ENCODE assay signal across 1 cellular context in the genomic region with DNA sequence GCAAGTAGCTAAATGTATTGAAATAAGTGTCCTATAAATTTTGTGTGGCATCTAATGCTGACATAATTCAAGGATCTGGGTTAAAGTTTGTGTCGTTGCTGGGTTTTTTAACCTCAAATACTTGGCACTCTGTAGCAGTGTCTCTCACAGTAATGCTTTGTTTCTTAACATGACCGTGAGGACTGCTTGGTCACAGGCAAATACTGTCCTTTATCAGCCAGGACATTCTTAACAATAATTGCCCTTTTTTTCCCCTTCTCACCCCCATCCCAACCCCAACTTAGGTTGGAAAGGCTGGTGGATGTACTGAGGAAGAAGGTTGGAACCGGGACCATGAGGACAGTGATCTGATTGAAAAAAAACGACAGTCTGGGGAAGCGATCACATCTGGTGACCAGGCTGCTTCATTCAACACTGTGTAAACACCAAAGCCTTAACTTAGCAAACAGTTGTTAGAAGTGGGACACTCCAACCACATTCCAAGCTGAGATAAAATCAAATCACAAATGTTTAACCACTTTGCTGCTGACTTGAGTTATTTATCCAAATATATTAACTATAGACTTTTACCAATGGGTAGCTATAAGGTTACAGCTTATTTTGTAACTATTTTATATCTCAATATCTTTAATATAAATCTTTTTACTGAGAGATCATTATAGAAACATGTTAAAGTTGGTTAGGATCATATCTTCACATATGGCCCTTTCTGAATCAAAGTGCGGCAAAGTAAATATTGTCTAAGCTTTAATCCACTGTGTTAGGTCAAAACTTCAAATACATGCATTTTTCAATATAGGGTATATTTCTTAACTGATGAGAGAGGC.
A peak's percentile ranks its signal among the peaks of the same experiment; 100 is the strongest.
TF ChIP-seq lines count a peak whose summit lies in the region.

No MANE protein-coding gene starts in this region.

TF ChIP-seq in HepG2, 621 proteins besides CTCF, POLR2A, EP300 and RAD21 (continued from another document and continues in another):
- TF ChIP-seq ZNF33A (CRISPR knock-in tag; IDR thresholded peaks at IDR 0.05; ENCODE audit: borderline replicate concordance) = no peak; the same call in 1 of the 2 replicates
- TF ChIP-seq KLF16 (CRISPR knock-in tag; IDR thresholded peaks at IDR 0.05) = peak in 1 of 2 experiments; percentile 95; a peak in 2 of 4 replicates
- TF ChIP-seq ZNF484 (CRISPR knock-in tag; IDR thresholded peaks at IDR 0.05; ENCODE audit: borderline replicate concordance, low read depth) = no peak
- TF ChIP-seq, protein P1, sequence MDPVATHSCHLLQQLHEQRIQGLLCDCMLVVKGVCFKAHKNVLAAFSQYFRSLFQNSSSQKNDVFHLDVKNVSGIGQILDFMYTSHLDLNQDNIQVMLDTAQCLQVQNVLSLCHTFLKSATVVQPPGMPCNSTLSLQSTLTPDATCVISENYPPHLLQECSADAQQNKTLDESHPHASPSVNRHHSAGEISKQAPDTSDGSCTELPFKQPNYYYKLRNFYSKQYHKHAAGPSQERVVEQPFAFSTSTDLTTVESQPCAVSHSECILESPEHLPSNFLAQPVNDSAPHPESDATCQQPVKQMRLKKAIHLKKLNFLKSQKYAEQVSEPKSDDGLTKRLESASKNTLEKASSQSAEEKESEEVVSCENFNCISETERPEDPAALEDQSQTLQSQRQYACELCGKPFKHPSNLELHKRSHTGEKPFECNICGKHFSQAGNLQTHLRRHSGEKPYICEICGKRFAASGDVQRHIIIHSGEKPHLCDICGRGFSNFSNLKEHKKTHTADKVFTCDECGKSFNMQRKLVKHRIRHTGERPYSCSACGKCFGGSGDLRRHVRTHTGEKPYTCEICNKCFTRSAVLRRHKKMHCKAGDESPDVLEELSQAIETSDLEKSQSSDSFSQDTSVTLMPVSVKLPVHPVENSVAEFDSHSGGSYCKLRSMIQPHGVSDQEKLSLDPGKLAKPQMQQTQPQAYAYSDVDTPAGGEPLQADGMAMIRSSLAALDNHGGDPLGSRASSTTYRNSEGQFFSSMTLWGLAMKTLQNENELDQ (CRISPR knock-in tag; IDR thresholded peaks at IDR 0.05; ENCODE audit: borderline replicate concordance) = no peak
- TF ChIP-seq, protein P2, sequence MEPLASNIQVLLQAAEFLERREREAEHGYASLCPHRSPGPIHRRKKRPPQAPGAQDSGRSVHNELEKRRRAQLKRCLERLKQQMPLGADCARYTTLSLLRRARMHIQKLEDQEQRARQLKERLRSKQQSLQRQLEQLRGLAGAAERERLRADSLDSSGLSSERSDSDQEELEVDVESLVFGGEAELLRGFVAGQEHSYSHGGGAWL (CRISPR knock-in tag; IDR thresholded peaks at IDR 0.05) = no peak
- TF ChIP-seq NFE2 (CRISPR knock-in tag; IDR thresholded peaks at IDR 0.05) = no peak; the same call in 1 of the 2 replicates
- 0 out of 2 replicates have a peak, but pooled peaks have one; percentile 55 for TF ChIP-seq PRDM4 (CRISPR knock-in tag; IDR thresholded peaks at IDR 0.05; ENCODE audit: borderline replicate concordance)
- no peak for TF ChIP-seq ZNF224 (CRISPR knock-in tag; IDR thresholded peaks at IDR 0.05)
- no peak for TF ChIP-seq ZNF446 (CRISPR knock-in tag; IDR thresholded peaks at IDR 0.05)
- TF ChIP-seq PLSCR1 (CRISPR knock-in tag; IDR thresholded peaks at IDR 0.05; ENCODE audit: borderline replicate concordance) = no peak
- TF ChIP-seq GTF2F1 (IDR thresholded peaks at IDR 0.05; ENCODE audit: low read length) = no peak
- TF ChIP-seq ZNF703 (CRISPR knock-in tag; IDR thresholded peaks at IDR 0.05; ENCODE audit: borderline replicate concordance) = no peak
- TF ChIP-seq ZNF503 (CRISPR knock-in tag; IDR thresholded peaks at IDR 0.05) = peak; percentile 100
- TF ChIP-seq ZNF205 (CRISPR knock-in tag; IDR thresholded peaks at IDR 0.05) = peak; percentile 97
- no peak; the same call in 1 of the 2 replicates for TF ChIP-seq ZNF552 (CRISPR knock-in tag; IDR thresholded peaks at IDR 0.05; ENCODE audit: borderline replicate concordance)
- no peak for TF ChIP-seq GMEB2 (CRISPR knock-in tag; IDR thresholded peaks at IDR 0.05; ENCODE audit: low read depth)
- TF ChIP-seq, protein P3, sequence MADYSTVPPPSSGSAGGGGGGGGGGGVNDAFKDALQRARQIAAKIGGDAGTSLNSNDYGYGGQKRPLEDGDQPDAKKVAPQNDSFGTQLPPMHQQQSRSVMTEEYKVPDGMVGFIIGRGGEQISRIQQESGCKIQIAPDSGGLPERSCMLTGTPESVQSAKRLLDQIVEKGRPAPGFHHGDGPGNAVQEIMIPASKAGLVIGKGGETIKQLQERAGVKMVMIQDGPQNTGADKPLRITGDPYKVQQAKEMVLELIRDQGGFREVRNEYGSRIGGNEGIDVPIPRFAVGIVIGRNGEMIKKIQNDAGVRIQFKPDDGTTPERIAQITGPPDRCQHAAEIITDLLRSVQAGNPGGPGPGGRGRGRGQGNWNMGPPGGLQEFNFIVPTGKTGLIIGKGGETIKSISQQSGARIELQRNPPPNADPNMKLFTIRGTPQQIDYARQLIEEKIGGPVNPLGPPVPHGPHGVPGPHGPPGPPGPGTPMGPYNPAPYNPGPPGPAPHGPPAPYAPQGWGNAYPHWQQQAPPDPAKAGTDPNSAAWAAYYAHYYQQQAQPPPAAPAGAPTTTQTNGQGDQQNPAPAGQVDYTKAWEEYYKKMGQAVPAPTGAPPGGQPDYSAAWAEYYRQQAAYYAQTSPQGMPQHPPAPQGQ (CRISPR knock-in tag; IDR thresholded peaks at IDR 0.05; ENCODE audit: borderline replicate concordance) = peak; percentile 84; the same call in 1 of the 2 replicates
- TF ChIP-seq, protein P4, sequence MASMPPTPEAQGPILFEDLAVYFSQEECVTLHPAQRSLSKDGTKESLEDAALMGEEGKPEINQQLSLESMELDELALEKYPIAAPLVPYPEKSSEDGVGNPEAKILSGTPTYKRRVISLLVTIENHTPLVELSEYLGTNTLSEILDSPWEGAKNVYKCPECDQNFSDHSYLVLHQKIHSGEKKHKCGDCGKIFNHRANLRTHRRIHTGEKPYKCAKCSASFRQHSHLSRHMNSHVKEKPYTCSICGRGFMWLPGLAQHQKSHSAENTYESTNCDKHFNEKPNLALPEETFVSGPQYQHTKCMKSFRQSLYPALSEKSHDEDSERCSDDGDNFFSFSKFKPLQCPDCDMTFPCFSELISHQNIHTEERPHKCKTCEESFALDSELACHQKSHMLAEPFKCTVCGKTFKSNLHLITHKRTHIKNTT (CRISPR knock-in tag; IDR thresholded peaks at IDR 0.05) = no peak
- no peak for TF ChIP-seq ZNF143 (CRISPR knock-in tag; IDR thresholded peaks at IDR 0.05)
- TF ChIP-seq RAD51 (IDR thresholded peaks at IDR 0.05; ENCODE audit: borderline replicate concordance) = no peak
- TF ChIP-seq MED8 (CRISPR knock-in tag; IDR thresholded peaks at IDR 0.05; ENCODE audit: insufficient replicate concordance) = peak; percentile 60
- TF ChIP-seq RBM22 (optimal IDR thresholded peaks at IDR 0.05; ENCODE audit: low read length) = no peak
- TF ChIP-seq ZBTB38 (CRISPR knock-in tag; IDR thresholded peaks at IDR 0.05) = no peak
- TF ChIP-seq HOXD1 (CRISPR knock-in tag; IDR thresholded peaks at IDR 0.05) = peak; percentile 98
- no peak for TF ChIP-seq HNRNPLL (IDR thresholded peaks at IDR 0.05; ENCODE audit: low read depth, low read length, poor library complexity, severe bottlenecking)
- peak; percentile 97 for TF ChIP-seq GATA4 (IDR thresholded peaks at IDR 0.05; ENCODE audit: borderline replicate concordance, low read depth)
- peak; percentile 98 for TF ChIP-seq ZBTB42 (CRISPR knock-in tag; IDR thresholded peaks at IDR 0.05)
- no peak for TF ChIP-seq ZNF138 (CRISPR knock-in tag; IDR thresholded peaks at IDR 0.05; ENCODE audit: low read depth)
- TF ChIP-seq, protein P5, sequence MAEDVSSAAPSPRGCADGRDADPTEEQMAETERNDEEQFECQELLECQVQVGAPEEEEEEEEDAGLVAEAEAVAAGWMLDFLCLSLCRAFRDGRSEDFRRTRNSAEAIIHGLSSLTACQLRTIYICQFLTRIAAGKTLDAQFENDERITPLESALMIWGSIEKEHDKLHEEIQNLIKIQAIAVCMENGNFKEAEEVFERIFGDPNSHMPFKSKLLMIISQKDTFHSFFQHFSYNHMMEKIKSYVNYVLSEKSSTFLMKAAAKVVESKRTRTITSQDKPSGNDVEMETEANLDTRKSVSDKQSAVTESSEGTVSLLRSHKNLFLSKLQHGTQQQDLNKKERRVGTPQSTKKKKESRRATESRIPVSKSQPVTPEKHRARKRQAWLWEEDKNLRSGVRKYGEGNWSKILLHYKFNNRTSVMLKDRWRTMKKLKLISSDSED (CRISPR knock-in tag; IDR thresholded peaks at IDR 0.05) = no peak
- peak; percentile 31; the same call in 1 of the 2 replicates for TF ChIP-seq KDM5A (IDR thresholded peaks at IDR 0.05; ENCODE audit: borderline replicate concordance, low read length)
- no peak for TF ChIP-seq ZNF558 (CRISPR knock-in tag; IDR thresholded peaks at IDR 0.05; ENCODE audit: borderline replicate concordance)
- peak; percentile 98 for TF ChIP-seq ZNF792 (CRISPR knock-in tag; IDR thresholded peaks at IDR 0.05)
- TF ChIP-seq SMAD1 (CRISPR knock-in tag; IDR thresholded peaks at IDR 0.05; ENCODE audit: borderline replicate concordance, low read depth) = no peak
- TF ChIP-seq, protein P6, sequence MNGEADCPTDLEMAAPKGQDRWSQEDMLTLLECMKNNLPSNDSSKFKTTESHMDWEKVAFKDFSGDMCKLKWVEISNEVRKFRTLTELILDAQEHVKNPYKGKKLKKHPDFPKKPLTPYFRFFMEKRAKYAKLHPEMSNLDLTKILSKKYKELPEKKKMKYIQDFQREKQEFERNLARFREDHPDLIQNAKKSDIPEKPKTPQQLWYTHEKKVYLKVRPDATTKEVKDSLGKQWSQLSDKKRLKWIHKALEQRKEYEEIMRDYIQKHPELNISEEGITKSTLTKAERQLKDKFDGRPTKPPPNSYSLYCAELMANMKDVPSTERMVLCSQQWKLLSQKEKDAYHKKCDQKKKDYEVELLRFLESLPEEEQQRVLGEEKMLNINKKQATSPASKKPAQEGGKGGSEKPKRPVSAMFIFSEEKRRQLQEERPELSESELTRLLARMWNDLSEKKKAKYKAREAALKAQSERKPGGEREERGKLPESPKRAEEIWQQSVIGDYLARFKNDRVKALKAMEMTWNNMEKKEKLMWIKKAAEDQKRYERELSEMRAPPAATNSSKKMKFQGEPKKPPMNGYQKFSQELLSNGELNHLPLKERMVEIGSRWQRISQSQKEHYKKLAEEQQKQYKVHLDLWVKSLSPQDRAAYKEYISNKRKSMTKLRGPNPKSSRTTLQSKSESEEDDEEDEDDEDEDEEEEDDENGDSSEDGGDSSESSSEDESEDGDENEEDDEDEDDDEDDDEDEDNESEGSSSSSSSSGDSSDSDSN (CRISPR knock-in tag; IDR thresholded peaks at IDR 0.05) = no peak
- TF ChIP-seq FOXK1 (CRISPR knock-in tag; IDR thresholded peaks at IDR 0.05; ENCODE audit: borderline replicate concordance, low read depth) = peak; percentile 96
- TF ChIP-seq ZNF546 (CRISPR knock-in tag; conservative IDR thresholded peaks at IDR 0.05) = no peak
- TF ChIP-seq ZNF333 (CRISPR knock-in tag; IDR thresholded peaks at IDR 0.05; ENCODE audit: borderline replicate concordance) = no peak
- peak; percentile 99 for TF ChIP-seq ZNF264 (CRISPR knock-in tag; IDR thresholded peaks at IDR 0.05)
- TF ChIP-seq ZBTB43 (CRISPR knock-in tag; conservative IDR thresholded peaks at IDR 0.05) = 0 out of 2 replicates have a peak, but pooled peaks have one; percentile 84
